Comparison of ENCODE assay signal across 26 cellular contexts in genomic region chr6:24943774-24944173, GRCh38. TPM values are rescaled to one million over a fixed set of nuclear protein-coding genes. Genes with fewer than 3 reads are reported as not detected.
"Had no signal": no experiment of that assay in that cellular context is flagged by ENCODE, and none has a peak within 500 bp of the region (broad histone marks: within the 10 kb centered on the region; RNA-seq: fewer than 3 reads in every experiment).

No MANE protein-coding gene starts in this region.

- H3K4me3 ChIP-seq: coronary artery, gastrocnemius medialis, lower lobe of right lung, prostate gland, right atrium auricular region, smooth muscle cell, testis, tibial artery had no signal

- H3K4me2 ChIP-seq: smooth muscle cell had no signal

- H3K4me1 ChIP-seq: gastrocnemius medialis, lower lobe of right lung, prostate gland, right atrium auricular region, testis, tibial artery had no signal

- ATAC-seq: esophagus mucosa; gastrocnemius medialis; left ventricle myocardium superior; lower lobe of right lung; natural killer cell treated with Interleukin-12 subunit alpha and Interleukin-12 subunit beta and Interleukin-15 and Interleukin-18, amount 100 ng/mL, for 72 hours; sciatic nerve had no signal

- H3K36me3 Mint-ChIP-seq: type B pancreatic cell had no signal

- DNase-seq: dermis blood vessel endothelial cell; foreskin fibroblast; gastrocnemius medialis; head of caudate nucleus; left ventricle myocardium superior; lower lobe of right lung; nucleus accumbens; stimulated activated CD4-positive, alpha-beta T cell treated with anti-CD3 and anti-CD28 coated beads, Interleukin-12 subunit alpha, Interleukin-12 subunit beta, amount 100 ng/mL, for 4 hours; stimulated activated CD4-positive, alpha-beta T cell treated with anti-CD3 and anti-CD28 coated beads, Interleukin-1b, Interleukin-23, amount 100 ng/mL, for 48 hours; stimulated activated CD4-positive, alpha-beta T cell treated with anti-CD3 and anti-CD28 coated beads, Interleukin-4, amount 100 ng/mL, for 1 hour; stimulated activated CD8-positive, alpha-beta memory T cell treated with anti-CD3 and anti-CD28 coated beads, Interleukin-4, amount 100 ng/mL, for 48 hours; stimulated activated naive CD4-positive, alpha-beta T cell treated with Interleukin-2 at 50 U/mL for 16 hours; substantia nigra; testis; tibial artery had no signal

- H3K9me3 ChIP-seq: gastrocnemius medialis, prostate gland, testis had no signal

- H3K27ac Mint-ChIP-seq: type B pancreatic cell had no signal

- H3K4me3 Mint-ChIP-seq: natural killer cell treated with Interleukin-12 subunit alpha and Interleukin-12 subunit beta and Interleukin-15 and Interleukin-18, amount 100 ng/mL, for 72 hours; neural crest cell; type B pancreatic cell had no signal

- H3K36me3 ChIP-seq: gastrocnemius medialis, lower lobe of right lung, prostate gland, right atrium auricular region had no signal

- H3K27ac ChIP-seq: coronary artery, epithelial cell of prostate, gastrocnemius medialis, lower lobe of right lung, prostate gland, right atrium auricular region, testis, tibial artery had no signal

- H3K27me3 Mint-ChIP-seq: natural killer cell treated with Interleukin-12 subunit alpha and Interleukin-12 subunit beta and Interleukin-15 and Interleukin-18, amount 100 ng/mL, for 72 hours; type B pancreatic cell had no signal

- H3K4me1 Mint-ChIP-seq: neural crest cell had no signal

- H3K27me3 ChIP-seq: gastrocnemius medialis, right atrium auricular region, testis, tibial artery had no signal

RNA-seq across cellular contexts. Expression of gene RIPOR2, which starts 8.0 kb away (rescaled TPM):
- total RNA-seq: glomerular endothelial cell had no signal
